24 cellular contexts compared by ENCODE assay signal in genomic region chr3:60030982-60031381, GRCh38.
"Had no signal": no experiment of that assay in that cellular context is flagged by ENCODE, and none has a peak within 500 bp of the region (broad histone marks: within the 10 kb centered on the region; RNA-seq: fewer than 3 reads in every experiment).

No MANE protein-coding gene starts in this region.

- H3K4me3 ChIP-seq: dorsolateral prefrontal cortex, gastrocnemius medialis, heart left ventricle, hepatocyte, lung, neural progenitor cell, right lobe of liver, thoracic aorta, tibial nerve, upper lobe of left lung had no signal

- ATAC-seq: gastrocnemius medialis; heart left ventricle; left lobe of liver; natural killer cell treated with Interleukin-12 subunit alpha and Interleukin-12 subunit beta and Interleukin-15 and Interleukin-18, amount 100 ng/mL, for 72 hours; right lobe of liver; stimulated activated naive B cell treated with anti-CD40 and anti-IgM and Interleukin-4, amounts not matched to agents 10 μg/mL and 1 μg/mL and 100 μg/mL, for 72 hours had no signal

- H3K4me3 Mint-ChIP-seq: memory B cell; natural killer cell treated with Interleukin-12 subunit alpha and Interleukin-12 subunit beta and Interleukin-15 and Interleukin-18, amount 100 ng/mL, for 72 hours; neural progenitor cell; stimulated activated naive B cell treated with anti-CD40 and anti-IgM and Interleukin-4, amounts not matched to agents 10 μg/mL and 1 μg/mL and 100 μg/mL, for 72 hours; stimulated activated naive CD8-positive, alpha-beta T cell treated with anti-CD3 and anti-CD28 coated beads, Interleukin-15, Interleukin-2, amounts not matched to agents 100 ng/mL and 50 ng/mL, for 24 hours had no signal

- H3K36me3 ChIP-seq: gastrocnemius medialis, heart left ventricle, neural progenitor cell, right lobe of liver, thoracic aorta, tibial nerve, upper lobe of left lung had no signal

- DNase-seq: cortex of kidney; dorsolateral prefrontal cortex; effector CD4-positive, alpha-beta T cell; foreskin fibroblast; gastrocnemius medialis; heart left ventricle; kidney; right lobe of liver; small intestine; stimulated activated CD4-positive, alpha-beta T cell treated with anti-CD3 and anti-CD28 coated beads, Interleukin-15, amount 100 ng/mL, for 24 hours; stimulated activated CD4-positive, alpha-beta T cell treated with anti-CD3 and anti-CD28 coated beads, Interleukin-2, amount 100 ng/mL, for 48 hours; stimulated activated naive B cell treated with anti-CD40 and anti-IgM and Interleukin-4, amounts not matched to agents 10 μg/mL and 1 μg/mL and 100 μg/mL, for 72 hours; upper lobe of left lung had no signal

- H3K9me3 Mint-ChIP-seq: memory B cell; natural killer cell treated with Interleukin-12 subunit alpha and Interleukin-12 subunit beta and Interleukin-15 and Interleukin-18, amount 100 ng/mL, for 72 hours; neural progenitor cell; stimulated activated naive B cell treated with anti-CD40 and anti-IgM and Interleukin-4, amounts not matched to agents 10 μg/mL and 1 μg/mL and 100 μg/mL, for 72 hours; stimulated activated naive CD8-positive, alpha-beta T cell treated with anti-CD3 and anti-CD28 coated beads, Interleukin-15, Interleukin-2, amounts not matched to agents 100 ng/mL and 50 ng/mL, for 24 hours had no signal

- H3K4me1 ChIP-seq: gastrocnemius medialis, heart left ventricle, neural progenitor cell, parathyroid adenoma, right lobe of liver, upper lobe of left lung had no signal

- H3K27ac Mint-ChIP-seq: memory B cell; natural killer cell treated with Interleukin-12 subunit alpha and Interleukin-12 subunit beta and Interleukin-15 and Interleukin-18, amount 100 ng/mL, for 72 hours; neural progenitor cell; progenitor cell of endocrine pancreas; stimulated activated naive B cell treated with anti-CD40 and anti-IgM and Interleukin-4, amounts not matched to agents 10 μg/mL and 1 μg/mL and 100 μg/mL, for 72 hours; stimulated activated naive CD8-positive, alpha-beta T cell treated with anti-CD3 and anti-CD28 coated beads, Interleukin-15, Interleukin-2, amounts not matched to agents 100 ng/mL and 50 ng/mL, for 24 hours had no signal

- H3K27me3 Mint-ChIP-seq: memory B cell; natural killer cell treated with Interleukin-12 subunit alpha and Interleukin-12 subunit beta and Interleukin-15 and Interleukin-18, amount 100 ng/mL, for 72 hours; progenitor cell of endocrine pancreas; stimulated activated naive B cell treated with anti-CD40 and anti-IgM and Interleukin-4, amounts not matched to agents 10 μg/mL and 1 μg/mL and 100 μg/mL, for 72 hours; stimulated activated naive CD8-positive, alpha-beta T cell treated with anti-CD3 and anti-CD28 coated beads, Interleukin-15, Interleukin-2, amounts not matched to agents 100 ng/mL and 50 ng/mL, for 24 hours had no signal

- H3K9me3 ChIP-seq: gastrocnemius medialis, heart left ventricle, right lobe of liver, thoracic aorta, tibial nerve, upper lobe of left lung had no signal

- H3K4me1 Mint-ChIP-seq: memory B cell, neural progenitor cell had no signal

- H3K36me3 Mint-ChIP-seq: memory B cell; natural killer cell treated with Interleukin-12 subunit alpha and Interleukin-12 subunit beta and Interleukin-15 and Interleukin-18, amount 100 ng/mL, for 72 hours; neural progenitor cell; stimulated activated naive B cell treated with anti-CD40 and anti-IgM and Interleukin-4, amounts not matched to agents 10 μg/mL and 1 μg/mL and 100 μg/mL, for 72 hours had no signal

- H3K27me3 ChIP-seq: dorsolateral prefrontal cortex, gastrocnemius medialis, heart left ventricle, hepatocyte, neural progenitor cell, right lobe of liver, tibial nerve, upper lobe of left lung had no signal

- H3K27ac ChIP-seq: dorsolateral prefrontal cortex, gastrocnemius medialis, heart left ventricle, hepatocyte, neural progenitor cell, parathyroid adenoma, right lobe of liver, thoracic aorta, tibial nerve, upper lobe of left lung had no signal
